ENCODE assay signal across 25 cellular contexts in genomic region chr3:197787412-197787811, GRCh38. TPM values are rescaled to one million over a fixed set of nuclear protein-coding genes. Genes with fewer than 3 reads are reported as not detected.
DNase-seq lines count a peak whose midpoint lies in the region; TF ChIP-seq lines count a peak whose summit lies in the region.
"Had no signal": no experiment of that assay in that cellular context is flagged by ENCODE, and none has a peak within 500 bp of the region (broad histone marks: within the 10 kb centered on the region; RNA-seq: fewer than 3 reads in every experiment).

No MANE protein-coding gene starts in this region.

- H3K27me3 ChIP-seq in DOHH2 (ENCODE audit: control insufficient read depth, low read length): no peaks in the 10 kb centered on the region
- no peaks in the 10 kb centered on the region for H3K27me3 ChIP-seq in ascending aorta
- H3K27me3 ChIP-seq: BLaER1 treated with 17β-estradiol and CSF1 and Interleukin-3, amounts not matched to agents 10 nM and 100 nM; dorsolateral prefrontal cortex; testis; vagina had no signal

- H3K9me3 Mint-ChIP-seq in activated naive CD8-positive, alpha-beta T cell (ENCODE audit: low read depth): no peaks in the 10 kb centered on the region
- no peaks in the 10 kb centered on the region for H3K9me3 Mint-ChIP-seq in mesothelial cell of epicardium
- H3K9me3 Mint-ChIP-seq: T-helper 2 cell treated with Interferon-gamma antibody and Interleukin-4, amounts not matched to agents 5 μg/mL and 100 μg/mL, for 36 hours had no signal

- no peaks in the 10 kb centered on the region for H3K36me3 Mint-ChIP-seq in activated naive CD8-positive, alpha-beta T cell
- peaks cover 5% of the 10 kb centered on the region for H3K36me3 Mint-ChIP-seq in mesothelial cell of epicardium

- no peak overlapping the region for H3K4me3 ChIP-seq in DOHH2 (ENCODE audit: low read length)
- H3K4me3 ChIP-seq in ascending aorta: no peak overlapping the region
- H3K4me3 ChIP-seq: BLaER1 treated with 17β-estradiol and CSF1 and Interleukin-3, amounts not matched to agents 10 nM and 100 nM; dorsolateral prefrontal cortex; skin epidermis; testis; vagina had no signal

- H3K4me1 ChIP-seq in DOHH2 (ENCODE audit: control insufficient read depth, low read length): peaks cover 71% of the 10 kb centered on the region
- no peaks in the 10 kb centered on the region for H3K4me1 ChIP-seq in ascending aorta
- H3K4me1 ChIP-seq: testis had no signal

- no peaks in the 10 kb centered on the region for H3K9me2 ChIP-seq in DOHH2 (replicated peaks; ENCODE audit: control insufficient read depth, low read length)

- peaks cover 30% of the 10 kb centered on the region for H3K79me2 ChIP-seq in DOHH2 (ENCODE audit: control insufficient read depth, low read length)

- peak overlapping the region; percentile 22 for H3K27ac Mint-ChIP-seq in activated naive CD8-positive, alpha-beta T cell
- peak overlapping the region; percentile 9 for H3K27ac Mint-ChIP-seq in mesothelial cell of epicardium
- H3K27ac Mint-ChIP-seq: T-helper 2 cell treated with Interferon-gamma antibody and Interleukin-4, amounts not matched to agents 5 μg/mL and 100 μg/mL, for 36 hours had no signal

- H3F3A ChIP-seq in DOHH2 (ENCODE audit: control insufficient read depth, insufficient read depth): peaks cover 50% of the 10 kb centered on the region

- TF ChIP-seq CTCF in 22Rv1 (IDR thresholded peaks at IDR 0.05) (no peak), DOHH2 (IDR thresholded peaks at IDR 0.05; ENCODE audit: low read depth, low read length, poor library complexity, severe bottlenecking) (no peak), mesothelial cell of epicardium (IDR thresholded peaks at IDR 0.05; ENCODE audit: unreplicated experiment) (no peak), ascending aorta (IDR thresholded peaks at IDR 0.05) (no peak)

- peak overlapping the region; percentile 9; the same call in 1 of the 2 replicates for H3K4me2 ChIP-seq in DOHH2 (ENCODE audit: low read length)
- H3K4me2 ChIP-seq: BLaER1 treated with 17β-estradiol and CSF1 and Interleukin-3, amounts not matched to agents 10 nM and 100 nM had no signal

- no peaks in the 10 kb centered on the region for H3K27me3 Mint-ChIP-seq in activated naive CD8-positive, alpha-beta T cell
- no peaks in the 10 kb centered on the region for H3K27me3 Mint-ChIP-seq in mesothelial cell of epicardium (ENCODE audit: low read depth)

- no peaks in the 10 kb centered on the region for H3K9me3 ChIP-seq in DOHH2 (ENCODE audit: control insufficient read depth, insufficient read depth, low read length)
- no peaks in the 10 kb centered on the region for H3K9me3 ChIP-seq in ascending aorta
- H3K9me3 ChIP-seq: BLaER1 treated with 17β-estradiol and CSF1 and Interleukin-3, amounts not matched to agents 10 nM and 100 nM; testis; vagina had no signal

- DNase-seq in mesothelial cell of epicardium (ENCODE audit: low spot score in 2 of 2, unreplicated experiment in 2 of 2): no peak
- no peak for DNase-seq in H4 (ENCODE audit: low spot score)
- DNase-seq in activated CD4-positive, CD25-positive, alpha-beta regulatory T cell (lab: John Stamatoyannopoulos, UW): no peak
- DNase-seq in UCSD-AML1 (lab: John Stamatoyannopoulos, UW; ENCODE audit: unreplicated experiment): no peak
- no peak for DNase-seq in ascending aorta (ENCODE audit: low spot score in 2 of 2)
- DNase-seq: activated naive CD4-positive, alpha-beta T cell treated with Interleukin-2 at 50 U/mL for 16 hours; activated T-cell treated with anti-CD3 and anti-CD28 coated beads, Interleukin-2, amount 50 U/mL, for 48 hours; amygdala; central memory CD4-positive, alpha-beta T cell; dorsolateral prefrontal cortex; EL; kidney glomerular epithelial cell; NCI-H1105; NCI-H2081; NCI-H226; NCI-H774; stimulated activated CD4-positive, alpha-beta T cell treated with anti-CD3 and anti-CD28 coated beads, Interleukin-1b, Interleukin-23, amount 100 ng/mL, for 48 hours; testis had no signal

- H3K27ac ChIP-seq in 22Rv1 (peak overlapping the region; percentile 19; the same call in 1 of the 2 replicates), DOHH2 (ENCODE audit: low read depth, low read length) (no peak overlapping the region), ascending aorta (no peak overlapping the region)
- H3K27ac ChIP-seq: BLaER1 treated with 17β-estradiol and CSF1 and Interleukin-3, amounts not matched to agents 10 nM and 100 nM; dorsolateral prefrontal cortex; testis; vagina had no signal

- H3K36me3 ChIP-seq in DOHH2 (ENCODE audit: control insufficient read depth, low read length) (peaks cover 20% of the 10 kb centered on the region), ascending aorta (peaks cover 14 to 34% of the 10 kb centered on the region in 2 donors)

- H3K4me1 Mint-ChIP-seq in activated naive CD8-positive, alpha-beta T cell (ENCODE audit: low read depth): peaks cover 14% of the 10 kb centered on the region
- H3K4me1 Mint-ChIP-seq in mesothelial cell of epicardium: peaks cover 11% of the 10 kb centered on the region

- intact Hi-C loops in ascending aorta (cut with DNase I): loop anchor here (5.0 kb wide), 1 partner anchor 35 kb away; no protein-coding TSS in a partner anchor

- no peak overlapping the region for H3K4me3 Mint-ChIP-seq in activated naive CD8-positive, alpha-beta T cell
- no peak overlapping the region for H3K4me3 Mint-ChIP-seq in mesothelial cell of epicardium
- H3K4me3 Mint-ChIP-seq: T-helper 2 cell treated with Interferon-gamma antibody and Interleukin-4, amounts not matched to agents 5 μg/mL and 100 μg/mL, for 36 hours had no signal

- H4K20me1 ChIP-seq in DOHH2 (ENCODE audit: control insufficient read depth, insufficient read depth, low read depth, low read length): no peaks in the 10 kb centered on the region

RNA-seq across cellular contexts. Expression of gene LRCH3, which starts 3.6 kb away (rescaled TPM):
- total RNA-seq in mesothelial cell of epicardium: 71.8 to 83.1 TPM (median 82.6 TPM) in 3 replicates
- total RNA-seq in H4 (2014; rRNA removed; shearing (Covaris generic)): 15.9 and 21.9 TPM in 2 replicates
- 22.2 TPM for total RNA-seq in ascending aorta

RNA-seq across cellular contexts. Expression of gene FYTTD1, which starts 37.7 kb away (rescaled TPM):
- 57.1 to 62.7 TPM (median 62.2 TPM) in 3 replicates for total RNA-seq in mesothelial cell of epicardium
- total RNA-seq in H4 (2014; rRNA removed; shearing (Covaris generic)): 35.9 and 53.1 TPM in 2 replicates
- total RNA-seq in ascending aorta: 14.0 TPM

RNA-seq across cellular contexts. Expression of gene RUBCN, which starts 50.7 kb away (rescaled TPM):
- 22.2 to 24.5 TPM (median 22.9 TPM) in 3 replicates for total RNA-seq in mesothelial cell of epicardium
- 6.3 and 7.5 TPM in 2 replicates for total RNA-seq in H4 (2014; rRNA removed; shearing (Covaris generic))
- 27.4 TPM for total RNA-seq in ascending aorta
